ENCODE assay signal across 13 cellular contexts in genomic region chr11:103947566-103947919, GRCh38.
DNase-seq lines count a peak whose midpoint lies in the region; ATAC-seq and TF ChIP-seq lines count a peak whose summit lies in the region.
"Had no signal": no experiment of that assay in that cellular context is flagged by ENCODE, and none has a peak within 500 bp of the region (broad histone marks: within the 10 kb centered on the region; RNA-seq: fewer than 3 reads in every experiment).

No MANE protein-coding gene starts in this region.

- H3F3A ChIP-seq in OCI-LY1 (ENCODE audit: insufficient read depth, low read length) = no peaks in the 10 kb centered on the region

- POLR2A ChIA-PET in BJ (lab: Charles Lee) = no interaction called here

- CTCF ChIA-PET in BJ (lab: Yijun Ruan, JAX) = interaction anchor here (0.8 to 1.3 kb wide), 3 partner anchors 11 to 265 kb away, joined by 3 read pairs; no protein-coding TSS in a partner anchor

- no peak for TF ChIP-seq EP300 in ovary (IDR thresholded peaks at IDR 0.05)

- DNase-seq in BJ (ENCODE audit: low read depth) (peak; percentile 58), fibroblast of gingiva (ENCODE audit: low read depth) (peak; percentile 86), myocyte (ENCODE audit: low read depth) (peak; percentile 30), ovary (no peak), dermis blood vessel endothelial cell (no peak), NCI-H446 (lab: John Stamatoyannopoulos, UW) (no peak)
- DNase-seq: activated CD4-positive, alpha-beta T cell treated with anti-CD3 and anti-CD28 coated beads for 4 hours; activated T-cell treated with anti-CD3 and anti-CD28 coated beads for 4 hours; NCI-H187; NCI-H748 treated with DMSO at 0.1 percent for 48 hours; T-helper 17 cell had no signal

- no peak overlapping the region for H3K9ac ChIP-seq in OCI-LY1 (ENCODE audit: low read length)

- ATAC-seq in GM18873 (IDR thresholded peaks at IDR 0.05; ENCODE audit: low FRiP score, unreplicated experiment) = no peak
- ATAC-seq: T-helper 17 cell had no signal

- H3K9me3 ChIP-seq in OCI-LY1 (ENCODE audit: low read length) = no peaks in the 10 kb centered on the region
- no peaks in the 10 kb centered on the region for H3K9me3 ChIP-seq in ovary

- H3K36me3 ChIP-seq in BJ (ENCODE audit: control insufficient read depth, insufficient read depth, low read length) (no peaks in the 10 kb centered on the region), OCI-LY1 (ENCODE audit: insufficient read depth, low read length) (no peaks in the 10 kb centered on the region), ovary (no peaks in the 10 kb centered on the region)

- H4K20me1 ChIP-seq in OCI-LY1 (ENCODE audit: insufficient read depth, low read length) = no peaks in the 10 kb centered on the region

- TF ChIP-seq POLR2A in ovary (IDR thresholded peaks at IDR 0.05) = no peak

- H2AFZ ChIP-seq in OCI-LY1 (ENCODE audit: low read length) = no peak overlapping the region

- no peaks in the 10 kb centered on the region for H3K79me2 ChIP-seq in OCI-LY1 (ENCODE audit: insufficient read depth, low read length)

- H3K9me2 ChIP-seq in OCI-LY1 (ENCODE audit: low read depth, low read length) = no peaks in the 10 kb centered on the region

- TF ChIP-seq CTCF in BJ (IDR thresholded peaks at IDR 0.05; ENCODE audit: insufficient read depth, low read depth, low read length) (no peak), OCI-LY1 (IDR thresholded peaks at IDR 0.05; ENCODE audit: low read length) (no peak), ovary (IDR thresholded peaks at IDR 0.05) (no peak)

- H3K4me1 ChIP-seq in OCI-LY1 (ENCODE audit: insufficient read depth, low read length, severe bottlenecking) = peaks cover 17% of the 10 kb centered on the region
- H3K4me1 ChIP-seq in ovary (ENCODE audit: insufficient read depth) = peaks cover 16% of the 10 kb centered on the region

- intact Hi-C loops in ovary (cut with DNase I) = no loop called here

- H3K27me3 ChIP-seq in BJ (ENCODE audit: control insufficient read depth, insufficient read depth, low read length) = no peaks in the 10 kb centered on the region
- no peaks in the 10 kb centered on the region for H3K27me3 ChIP-seq in OCI-LY1 (ENCODE audit: insufficient read depth, low read length)
- H3K27me3 ChIP-seq in ovary = no peaks in the 10 kb centered on the region

- H3K4me3 ChIP-seq in BJ (ENCODE audit: low read depth, low read length) = no peak overlapping the region
- H3K4me3 ChIP-seq in OCI-LY1 (ENCODE audit: low read depth, low read length, poor library complexity, severe bottlenecking) = no peak overlapping the region
- H3K4me3 ChIP-seq in ovary = no peak overlapping the region

- 13 to 25% (median 16%) methylated on average over 2 of the region's 2 CpGs for WGBS in ovary, 3 donors

- H3K27ac ChIP-seq in OCI-LY1 (ENCODE audit: low read depth, low read length, poor library complexity, severe bottlenecking) (peak overlapping the region; percentile 8), ovary (peak overlapping the region in 1 of 2 donors; percentile 35)

- peak overlapping the region; percentile 14; the same call in 1 of the 2 replicates for H3K4me2 ChIP-seq in OCI-LY1 (ENCODE audit: low read length)

Comparison
In these comparisons a context has a peak if more than half of its experiments do, and no peak if none do; other contexts are left out.
1. DNase-seq: peak in BJ (single experiment), fibroblast of gingiva (single experiment) and myocyte (single experiment); none in ovary (0 of 5), dermis blood vessel endothelial cell (single experiment) and NCI-H446 (0 of 2).